Comparison of ENCODE assay signal across 1 cellular context in genomic region chr1:23424171-23424959, GRCh38.
TF ChIP-seq lines count a peak whose summit lies in the region.

Gene TCEA3 (minus strand): TSS chr1:23424748. CDS start chr1:23424633, 115 bp downstream.

TF ChIP-seq in HepG2, 621 proteins besides CTCF, POLR2A, EP300 and RAD21 (continued from another document and continues in another):
- TF ChIP-seq NFAT5 (CRISPR knock-in tag; IDR thresholded peaks at IDR 0.05) (no peak), ARID2 (CRISPR knock-in tag; IDR thresholded peaks at IDR 0.05; ENCODE audit: borderline replicate concordance) (0 out of 2 replicates have a peak, but pooled peaks have one; percentile 44), ZNF672 (CRISPR knock-in tag; IDR thresholded peaks at IDR 0.05) (no peak), ZNF761 (CRISPR knock-in tag; conservative IDR thresholded peaks at IDR 0.05) (no peak; the same call in 1 of the 2 replicates), FOXM1 (CRISPR knock-in tag; IDR thresholded peaks at IDR 0.05) (no peak), GRHL1 (CRISPR knock-in tag; conservative IDR thresholded peaks at IDR 0.05) (no peak), SAFB2 (CRISPR knock-in tag; IDR thresholded peaks at IDR 0.05; ENCODE audit: borderline replicate concordance, low read depth) (no peak), ZNF292 (CRISPR knock-in tag; IDR thresholded peaks at IDR 0.05; ENCODE audit: borderline replicate concordance, low read depth) (no peak), ZSCAN9 (CRISPR knock-in tag; IDR thresholded peaks at IDR 0.05; ENCODE audit: borderline replicate concordance) (no peak), AKNA (CRISPR knock-in tag; IDR thresholded peaks at IDR 0.05; ENCODE audit: borderline replicate concordance) (no peak), ZNF12 (CRISPR knock-in tag; IDR thresholded peaks at IDR 0.05) (no peak), ZNF510 (CRISPR knock-in tag; IDR thresholded peaks at IDR 0.05; ENCODE audit: low read depth) (no peak), FOXK1 (CRISPR knock-in tag; IDR thresholded peaks at IDR 0.05; ENCODE audit: borderline replicate concordance, low read depth) (peak; percentile 33; the same call in 1 of the 2 replicates), ZIK1 (CRISPR knock-in tag; IDR thresholded peaks at IDR 0.05; ENCODE audit: borderline replicate concordance, low read depth) (no peak), GATA4 (IDR thresholded peaks at IDR 0.05; ENCODE audit: borderline replicate concordance, low read depth) (no peak), HNF1A (IDR thresholded peaks at IDR 0.05; ENCODE audit: low read depth) (no peak), HNF1A (CRISPR knock-in tag; IDR thresholded peaks at IDR 0.05; ENCODE audit: borderline replicate concordance) (no peak; the same call in none of the 2 replicates), ZSCAN25 (CRISPR knock-in tag; IDR thresholded peaks at IDR 0.05) (no peak), CHD2 (IDR thresholded peaks at IDR 0.05; ENCODE audit: low read depth, low read length) (0 out of 2 replicates have a peak, but pooled peaks have one; percentile 39), FOXP4 (CRISPR knock-in tag; IDR thresholded peaks at IDR 0.05) (no peak), ATF2 (CRISPR knock-in tag; IDR thresholded peaks at IDR 0.05) (no peak), MIER2 (CRISPR knock-in tag; IDR thresholded peaks at IDR 0.05) (no peak), ZNF713 (CRISPR knock-in tag; IDR thresholded peaks at IDR 0.05) (no peak), SIN3A (IDR thresholded peaks at IDR 0.05; ENCODE audit: borderline replicate concordance, low read depth, low read length) (peak; percentile 45; the same call in 1 of the 2 replicates), TCF12 (IDR thresholded peaks at IDR 0.05) (no peak), TCF12 (CRISPR knock-in tag; IDR thresholded peaks at IDR 0.05) (no peak), ZNF234 (CRISPR knock-in tag; conservative IDR thresholded peaks at IDR 0.05) (peak; percentile 69), DNMT1 (CRISPR knock-in tag; IDR thresholded peaks at IDR 0.05) (no peak), SMARCE1 (IDR thresholded peaks at IDR 0.05; ENCODE audit: borderline replicate concordance) (no peak), ATF4 (CRISPR knock-in tag; IDR thresholded peaks at IDR 0.05) (no peak), MTA1 (CRISPR knock-in tag; IDR thresholded peaks at IDR 0.05; ENCODE audit: borderline replicate concordance) (no peak), ZNF790 (CRISPR knock-in tag; IDR thresholded peaks at IDR 0.05; ENCODE audit: borderline replicate concordance) (no peak; the same call in 1 of the 2 replicates), IRF1 (CRISPR knock-in tag; IDR thresholded peaks at IDR 0.05; ENCODE audit: low read depth) (no peak), HOXA7 (CRISPR knock-in tag; IDR thresholded peaks at IDR 0.05) (no peak), RNF2 (conservative IDR thresholded peaks at IDR 0.05; ENCODE audit: low read depth) (no peak)
